12 cellular contexts compared by ENCODE assay signal in genomic region chr2:217937446-217937845, GRCh38.
DNase-seq lines count a peak whose midpoint lies in the region; ATAC-seq, FAIRE-seq and TF ChIP-seq lines count a peak whose summit lies in the region.
"Had no signal": no experiment of that assay in that cellular context is flagged by ENCODE, and none has a peak within 500 bp of the region (broad histone marks: within the 10 kb centered on the region; RNA-seq: fewer than 3 reads in every experiment).

No MANE protein-coding gene starts in this region.

- H2BK15ac ChIP-seq in H1 (ENCODE audit: low read length) = no peak overlapping the region

- no peak for ATAC-seq in RWPE2 (ENCODE audit: low read depth)
- ATAC-seq: activated CD4-positive, CD25-positive, alpha-beta regulatory T cell treated with anti-CD3 and anti-CD28 coated beads, Interleukin-2, amount 50 U/mL, for 24 hours; mucosa of descending colon had no signal

- H4K91ac ChIP-seq in H1 (replicated peaks; ENCODE audit: insufficient read length, low read length) = no peak overlapping the region

- H3K56ac ChIP-seq in H1 (replicated peaks; ENCODE audit: insufficient read length, low read depth, low read length) = no peak overlapping the region

- no peak overlapping the region for H3K23ac ChIP-seq in H1 (ENCODE audit: insufficient read length)

- H2BK20ac ChIP-seq in H1 (ENCODE audit: low read length) = no peak overlapping the region

- TF ChIP-seq EP300 in H1 (IDR thresholded peaks at IDR 0.05; ENCODE audit: borderline replicate concordance in 1 of 2, low read depth in 2 of 2, low read length in 2 of 2) (no peak), suprapubic skin (IDR thresholded peaks at IDR 0.05) (no peak)

- CTCF ChIA-PET in H1 (lab: Charles Lee; ENCODE audit: partially characterized antibody) = interaction anchor here (0.9 to 22.2 kb wide), 8 partner anchors 8 to 151 kb away, joined by 3 to 480 read pairs (median 12); no protein-coding TSS in a partner anchor

- TF ChIP-seq CTCF in RWPE2 (IDR thresholded peaks at IDR 0.05; ENCODE audit: poor library complexity, severe bottlenecking) (no peak), H1 (IDR thresholded peaks at IDR 0.05; ENCODE audit: control extremely low read depth in 1 of 3, insufficient read depth in 1 of 3, low read depth in 1 of 3, low read length in 3 of 3) (no peak), suprapubic skin (IDR thresholded peaks at IDR 0.05) (no peak)

- no peaks in the 10 kb centered on the region for H3K79me1 ChIP-seq in H1 (ENCODE audit: low read depth, low read length)

- H3K9ac ChIP-seq in H1 (replicated peaks in 1 of 4; ENCODE audit: extremely low read depth in 1 of 4, low read depth in 3 of 4, low read length in 3 of 4) = no peak overlapping the region

- POLR2A ChIA-PET in H1 (lab: Charles Lee; ENCODE audit: partially characterized antibody) = interaction anchor here (1.3 to 2.2 kb wide), 2 partner anchors 8 to 15 kb away, joined by 3 to 5 read pairs; no protein-coding TSS in a partner anchor

- H2BK12ac ChIP-seq in H1 (ENCODE audit: low read depth, low read length) = peak overlapping the region; percentile 94; the same call in 1 of the 2 replicates

- 48% methylated on average over 5 of the region's 8 CpGs; no CpG with 5 or more reads in 1 of the 2 experiments for WGBS in H1 (ENCODE audit: extremely low coverage in 1 of 2, insufficient coverage in 1 of 2, insufficient read length in 1 of 2, insufficient replicate concordance in 2 of 2, low coverage in 1 of 2, low lambda C conversion rate in 2 of 2, missing lambda C conversion rate in 1 of 2), 2 experiments
- whole genome bisulfite sequencing in suprapubic skin = no CpG with 5 or more reads among the region's 8 CpGs

- H3K18ac ChIP-seq in H1 (ENCODE audit: extremely low read depth, low read length) = peak overlapping the region; percentile 60

- TF ChIP-seq POLR2A in H1 (IDR thresholded peaks at IDR 0.05; ENCODE audit: control extremely low read depth in 1 of 2, low read depth in 2 of 2, low read length in 2 of 2) (no peak), suprapubic skin (IDR thresholded peaks at IDR 0.05) (no peak)

- H4K5ac ChIP-seq in H1 (ENCODE audit: insufficient read length, low read depth, low read length) = no peak overlapping the region

- H3K9me3 ChIP-seq in RWPE2 (ENCODE audit: severe bottlenecking) = no peaks in the 10 kb centered on the region
- H3K9me3 ChIP-seq in H1 (ENCODE audit: insufficient read depth in 2 of 2, low read depth in 1 of 2, low read length in 1 of 2) = no peaks in the 10 kb centered on the region
- H3K9me3 ChIP-seq in suprapubic skin = no peaks in the 10 kb centered on the region
- H3K9me3 ChIP-seq in HAP-1 = no peaks in the 10 kb centered on the region
- H3K9me3 ChIP-seq: mucosa of descending colon had no signal

- in situ Hi-C loops in HAP-1 (cut with MboI; ENCODE audit: low sequenced_read_pairs) = no loop called here

- H3K23me2 ChIP-seq in H1 (ENCODE audit: low read depth, low read length) = no peaks in the 10 kb centered on the region

- no peak overlapping the region for H3K4ac ChIP-seq in H1 (replicated peaks; ENCODE audit: insufficient read length, low read depth, low read length)

- peak overlapping the region; percentile 71; the same call in 1 of the 2 replicates for H2BK5ac ChIP-seq in H1 (ENCODE audit: low read depth, low read length)

- H3K36me3 ChIP-seq in RWPE2 (ENCODE audit: low read depth) (no peaks in the 10 kb centered on the region), H1 (ENCODE audit: control insufficient read depth in 2 of 4, insufficient read depth in 4 of 4, low read length in 3 of 4) (no peaks in the 10 kb centered on the region), suprapubic skin (no peaks in the 10 kb centered on the region), HAP-1 (replicated peaks) (no peaks in the 10 kb centered on the region)

- H3K27ac ChIP-seq in RWPE2 (ENCODE audit: poor library complexity, severe bottlenecking) (peak overlapping the region; percentile 96), H1 (ENCODE audit: low read depth, low read length) (no peak overlapping the region), suprapubic skin (peak overlapping the region; percentile 57)

- H3K4me3 ChIP-seq in RWPE2 (ENCODE audit: severe bottlenecking) (no peak overlapping the region), H1 (ENCODE audit: extremely low read depth in 1 of 4, insufficient read depth in 2 of 4, low read depth in 3 of 4, low read length in 4 of 4) (no peak overlapping the region), suprapubic skin (peak overlapping the region; percentile 22), HAP-1 (no peak overlapping the region)
- H3K4me3 ChIP-seq: mucosa of descending colon had no signal

- no peak overlapping the region for H2BK120ac ChIP-seq in H1 (replicated peaks; ENCODE audit: low read depth, low read length)

- no peak overlapping the region for H3K4me2 ChIP-seq in H1 (ENCODE audit: insufficient read depth in 1 of 2, low read depth in 2 of 2, low read length in 2 of 2)

- DNase-seq in RWPE2 (ENCODE audit: low spot score) = no peak
- no peak for DNase-seq in H1 (ENCODE audit: low read depth in 1 of 2, low spot score in 2 of 2)
- peak; percentile 26 to 45 for DNase-seq in lung microvascular endothelial cell (ENCODE audit: low read depth in 2 of 2)
- DNase-seq in suprapubic skin (ENCODE audit: low spot score in 2 of 2) = no peak
- DNase-seq in HAP-1 (ENCODE audit: low spot score in 2 of 2) = no peak
- no peak for DNase-seq in SK-N-DZ (ENCODE audit: low spot score)
- DNase-seq in activated CD8-positive, alpha-beta memory T cell treated with anti-CD3 and anti-CD28 coated beads, Interleukin-2, amount 50 U/mL, for 48 hours = no peak
- DNase-seq in epidermal melanocyte (ENCODE audit: insufficient read length, low spot score) = no peak
- DNase-seq: Kasumi-1 had no signal

- peak overlapping the region; percentile 53; the same call in 1 of the 2 replicates for H2AK5ac ChIP-seq in H1 (ENCODE audit: low read depth, low read length)

- H2AFZ ChIP-seq in H1 (ENCODE audit: low read length) = no peak overlapping the region

- no peak for TF ChIP-seq RAD21 in H1 (IDR thresholded peaks at IDR 0.05 in 1 of 2, conservative IDR thresholded peaks at IDR 0.05 in 1 of 2; ENCODE audit: low read depth in 2 of 2, low read length in 2 of 2)

- peak overlapping the region; percentile 87 for H4K8ac ChIP-seq in H1 (ENCODE audit: extremely low read depth, insufficient read depth, low read length)

- H3K27me3 ChIP-seq in RWPE2 (ENCODE audit: insufficient read depth, poor library complexity, severe bottlenecking) (no peaks in the 10 kb centered on the region), H1 (replicated peaks in 1 of 4; ENCODE audit: control insufficient read depth in 3 of 4, extremely low read depth in 1 of 4, insufficient read depth in 3 of 4, low read length in 3 of 4) (no peaks in the 10 kb centered on the region; a peak in 1 of 7 replicates), suprapubic skin (no peaks in the 10 kb centered on the region), HAP-1 (ENCODE audit: low read depth) (no peaks in the 10 kb centered on the region)

- H3K4me1 ChIP-seq in RWPE2 (ENCODE audit: insufficient read depth, poor library complexity, severe bottlenecking) (peaks cover 31% of the 10 kb centered on the region), H1 (replicated peaks in 1 of 4; ENCODE audit: control insufficient read depth in 3 of 4, insufficient read depth in 4 of 4, low read length in 3 of 4) (peaks cover 11 to 29% (median 22%) of the 10 kb centered on the region in 4 experiments), suprapubic skin (peaks cover 81% of the 10 kb centered on the region), HAP-1 (no peaks in the 10 kb centered on the region)

- FAIRE-seq in H1 (lab: Jason Lieb, UNC) = no peak
- FAIRE-seq: RCC 7860 had no signal

- H4K20me1 ChIP-seq in H1 (replicated peaks in 1 of 2; ENCODE audit: control insufficient read depth in 1 of 2, insufficient read depth in 2 of 2, low read length in 2 of 2) = no peaks in the 10 kb centered on the region

- no peak overlapping the region for H3K14ac ChIP-seq in H1 (ENCODE audit: insufficient read length)

- no peaks in the 10 kb centered on the region for H3K79me2 ChIP-seq in H1 (ENCODE audit: control insufficient read depth in 1 of 2, insufficient read depth in 2 of 2, low read length in 2 of 2)

TF ChIP-seq in H1, 55 proteins besides CTCF, POLR2A, EP300 and RAD21:
- no peak for TF ChIP-seq MAFK (IDR thresholded peaks at IDR 0.05; ENCODE audit: low read depth, low read length)
- no peak for TF ChIP-seq SIX5 (IDR thresholded peaks at IDR 0.05; ENCODE audit: low read depth, low read length)
- TF ChIP-seq RXRA (IDR thresholded peaks at IDR 0.05; ENCODE audit: insufficient read depth, low read depth, low read length) = peak; percentile 64; the same call in 1 of the 2 replicates

Comparison
In these comparisons a context has a peak if more than half of its experiments do, and no peak if none do; other contexts are left out.
1. DNase-seq: peak in lung microvascular endothelial cell (2 of 2); none in RWPE2 (single experiment), H1 (0 of 2), suprapubic skin (0 of 2), HAP-1 (0 of 2), SK-N-DZ (single experiment), activated CD8-positive, alpha-beta memory T cell treated with anti-CD3 and anti-CD28 coated beads, Interleukin-2, amount 50 U/mL, for 48 hours (single experiment) and epidermal melanocyte (single experiment).